ENCODE assay signal across 8 cellular contexts in the genomic region with DNA sequence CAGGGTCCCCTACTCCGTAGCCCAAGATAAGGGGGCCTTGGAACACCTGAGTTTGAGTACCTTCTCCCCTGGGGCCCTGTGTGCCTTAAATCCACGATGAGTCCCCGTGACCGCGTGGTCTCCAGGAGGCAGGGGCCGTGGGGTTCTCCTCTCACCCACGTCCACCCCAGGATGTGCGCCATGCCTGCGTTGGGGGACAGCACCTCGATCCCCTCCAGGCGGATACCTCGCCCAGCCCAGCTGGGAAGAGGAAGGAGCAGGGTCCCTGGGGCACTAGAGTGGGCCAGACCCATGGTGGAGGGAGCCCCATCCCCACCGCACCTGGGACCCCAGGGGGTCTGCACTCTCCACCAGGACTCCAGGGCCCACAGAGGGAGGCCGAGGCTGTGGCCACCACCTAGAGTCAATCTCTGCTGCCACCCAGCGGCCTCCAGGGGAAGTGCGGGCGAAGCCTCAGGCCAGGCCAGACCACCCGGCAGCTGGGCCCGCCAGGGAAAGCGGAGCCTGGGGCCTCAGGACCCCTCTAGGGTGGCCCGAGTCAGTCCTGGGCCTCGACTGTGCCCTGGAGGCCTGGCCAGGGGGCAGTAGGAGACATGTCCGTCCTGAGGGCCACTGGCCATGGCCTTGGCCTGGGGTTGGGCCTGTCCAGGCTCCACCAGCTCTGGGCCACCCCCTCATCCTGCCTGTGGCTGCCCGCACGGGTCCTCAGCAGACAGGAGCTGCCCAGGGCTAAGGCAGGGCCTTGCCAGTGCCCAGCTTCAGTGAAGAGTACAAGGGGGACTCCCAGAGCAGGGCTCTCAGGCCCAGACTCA. TPM values are rescaled to one million over a fixed set of nuclear protein-coding genes. Genes with fewer than 3 reads are reported as not detected.
DNase-seq lines count a peak whose midpoint lies in the region; ATAC-seq lines count a peak whose summit lies in the region.

No MANE protein-coding gene starts in this region.

- ATAC-seq in HG03565 (IDR thresholded peaks at IDR 0.05; ENCODE audit: unreplicated experiment), result no peak

- DNase-seq in GM03348 (ENCODE audit: low spot score) (peak; percentile 94), T-helper 2 cell (peak; percentile 34 to 57 (median 51)), anterior cingulate cortex (lab: John Stamatoyannopoulos, UW) (peak in 42 of 58 donors; percentile 3 to 81 (median 34)), hypothalamus (lab: John Stamatoyannopoulos, UW) (peak in 41 of 51 donors; percentile 2 to 74 (median 37)), OCI-M2 (lab: John Stamatoyannopoulos, UW; ENCODE audit: unreplicated experiment) (no peak)
- peak; percentile 8 for DNase-seq in Jurkat, Clone E6-1 (ENCODE audit: low read depth, low spot score)
- DNase-seq in stimulated activated CD4-positive, alpha-beta T cell treated with anti-CD3 and anti-CD28 coated beads, Interleukin-12 subunit alpha, Interleukin-12 subunit beta, amount 100 ng/mL, for 4 hours, result peak; percentile 68

- H3K4me3 ChIP-seq in Jurkat, Clone E6-1 (ENCODE audit: low read length), result no peak overlapping the region

RNA-seq across cellular contexts. Expression of a gene that starts 55.0 kb away (rescaled TPM):
- 2.3 TPM for polyA plus RNA-seq in Jurkat, Clone E6-1 (2012; ENCODE audit: insufficient read depth, insufficient read length)
